ENCODE assay signal across 8 cellular contexts in genomic region chr7:66590302-66591057, GRCh38. TPM values are rescaled to one million over a fixed set of nuclear protein-coding genes. Genes with fewer than 3 reads are reported as not detected.
DNase-seq lines count a peak whose midpoint lies in the region; ATAC-seq, FAIRE-seq and TF ChIP-seq lines count a peak whose summit lies in the region.
"Not testable (repeated sequence)": the region's sequence is repeated elsewhere in the genome, so short reads cannot be mapped to it uniquely, and the experiment has no call there.

No MANE protein-coding gene starts in this region.

- not testable (repeated sequence) for TF ChIP-seq CTCF in A549 (IDR thresholded peaks at IDR 0.05); Loucy (conservative IDR thresholded peaks at IDR 0.05; ENCODE audit: low read length); WERI-Rb-1 (IDR thresholded peaks at IDR 0.05; ENCODE audit: low read depth, low read length); gastrocnemius medialis (IDR thresholded peaks at IDR 0.05 in 4 of 5, conservative IDR thresholded peaks at IDR 0.05 in 1 of 5)

- FAIRE-seq in A549 (lab: Jason Lieb, UNC): not testable (repeated sequence)

- not testable (repeated sequence) for H3K9me2 ChIP-seq in Loucy (replicated peaks; ENCODE audit: low read depth, low read length)

- in situ Hi-C loops in gastrocnemius medialis (cut with MboI; ENCODE audit: low sequenced_read_pairs in 4 of 4): loop anchor here in 1 of 4 donors (5.0 kb wide), 1 partner anchor 37 kb away; the partner anchor contains the start of gene KCTD7

- 64% methylated on average over 11 of the region's 11 CpGs for WGBS in A549 (ENCODE audit: missing lambda C conversion rate)

- not testable (repeated sequence) for H2AFZ ChIP-seq in Loucy (ENCODE audit: low read length)

- not testable (repeated sequence) for H3K9me3 ChIP-seq in A549; ES-I3 (ENCODE audit: control insufficient read depth, insufficient read depth, low read length); Loucy (ENCODE audit: insufficient read depth, low read depth, low read length); WERI-Rb-1 (ENCODE audit: severe bottlenecking); gastrocnemius medialis

- peak in 1 of 2 experiments; percentile 12; a peak in 2 of 6 replicates for ATAC-seq in A549
- ATAC-seq in memory B cell (ENCODE audit: low read depth); gastrocnemius medialis: not testable (repeated sequence)

- CTCF ChIA-PET in A549 (lab: Yijun Ruan, JAX): interaction anchor here (0.8 to 1.5 kb wide), 2 partner anchors 17 to 32 kb away, joined by 3 read pairs; no protein-coding TSS in a partner anchor

- DNase-seq in A549 (ENCODE audit: low read depth in 1 of 2, low spot score in 1 of 2) (peak; percentile 16 to 20), astrocyte of the hippocampus (ENCODE audit: low read depth, low spot score) (peak; percentile 39), fibroblast of gingiva (ENCODE audit: low read depth) (peak; percentile 13)
- not testable (repeated sequence) for DNase-seq in WERI-Rb-1; memory B cell (ENCODE audit: low spot score in 2 of 2); gastrocnemius medialis

- H3K27me3 Mint-ChIP-seq in memory B cell: not testable (repeated sequence)

- TF ChIP-seq EP300 in A549 (IDR thresholded peaks at IDR 0.05): not testable (repeated sequence)

- intact Hi-C loops in gastrocnemius medialis (cut with DNase I; ENCODE audit: low total_unique reads): loop anchor here (1.0 kb wide), 1 partner anchor 35 kb away; no protein-coding TSS in a partner anchor

- peaks cover 16% of the 10 kb centered on the region for H3K4me1 ChIP-seq in A549
- not testable (repeated sequence) for H3K4me1 ChIP-seq in ES-I3 (ENCODE audit: insufficient read depth, low read length)
- peaks cover 38% of the 10 kb centered on the region for H3K4me1 ChIP-seq in Loucy (ENCODE audit: insufficient read depth, low read length, poor library complexity, severe bottlenecking)
- peaks cover 33 to 34% of the 10 kb centered on the region in 2 donors for H3K4me1 ChIP-seq in gastrocnemius medialis

- peaks cover 51% of the 10 kb centered on the region for H4K20me1 ChIP-seq in Loucy (ENCODE audit: insufficient read depth, low read length, poor library complexity, severe bottlenecking)

- peak overlapping the region; percentile 91; the same call in 1 of the 2 replicates for H3K9ac ChIP-seq in ES-I3 (ENCODE audit: low read depth, low read length)
- H3K9ac ChIP-seq in Loucy (ENCODE audit: low read depth, low read length, poor library complexity, severe bottlenecking): peak overlapping the region; percentile 93

- H3K27ac Mint-ChIP-seq in memory B cell: peak overlapping the region; percentile 96

- H3K36me3 ChIP-seq in ES-I3 (ENCODE audit: insufficient read depth, low read length); Loucy (ENCODE audit: insufficient read depth, low read length); WERI-Rb-1; gastrocnemius medialis: not testable (repeated sequence)

- H3K4me2 ChIP-seq in A549 (peak overlapping the region; percentile 84), Loucy (ENCODE audit: low read depth, low read length, poor library complexity, severe bottlenecking) (peak overlapping the region; percentile 78)

- H3K79me2 ChIP-seq in Loucy (ENCODE audit: insufficient read depth, low read length): peaks cover 74% of the 10 kb centered on the region

- TF ChIP-seq POLR2A in A549 (IDR thresholded peaks at IDR 0.05; ENCODE audit: low read length); gastrocnemius medialis (IDR thresholded peaks at IDR 0.05): not testable (repeated sequence)

- H3K9me3 Mint-ChIP-seq in memory B cell: not testable (repeated sequence)

- peaks cover 43% of the 10 kb centered on the region for H3K4me1 Mint-ChIP-seq in memory B cell

- not testable (repeated sequence) for TF ChIP-seq RAD21 in A549 (conservative IDR thresholded peaks at IDR 0.05 in 1 of 2, IDR thresholded peaks at IDR 0.05 in 1 of 2)

- peak overlapping the region; percentile 60 for H3K4me3 Mint-ChIP-seq in memory B cell

- not testable (repeated sequence) for H3F3A ChIP-seq in Loucy (ENCODE audit: low read depth)

- POLR2A ChIA-PET in A549 (lab: Yijun Ruan, JAX): not testable (repeated sequence)

- peak overlapping the region in 1 of 2 experiments; percentile 93; a peak in 4 of 6 replicates for H3K27ac ChIP-seq in A549
- H3K27ac ChIP-seq in WERI-Rb-1: not testable (repeated sequence)
- H3K27ac ChIP-seq in gastrocnemius medialis: peak overlapping the region; percentile 95 to 98 (median 96)

- not testable (repeated sequence) for H3K36me3 Mint-ChIP-seq in memory B cell

- H3K27me3 ChIP-seq in Loucy (ENCODE audit: insufficient read depth, low read length, poor library complexity, severe bottlenecking); WERI-Rb-1 (ENCODE audit: insufficient read depth, low read depth, severe bottlenecking); gastrocnemius medialis: not testable (repeated sequence)

- H3K4me3 ChIP-seq in A549 (peak overlapping the region; percentile 98), Loucy (ENCODE audit: low read length, poor library complexity, severe bottlenecking) (peak overlapping the region; percentile 95), WERI-Rb-1 (ENCODE audit: low read depth, low read length) (peak overlapping the region; percentile 97; the same call in 1 of the 2 replicates), gastrocnemius medialis (peak overlapping the region; percentile 70 to 94 (median 88))

RNA-seq across cellular contexts. Expression of gene KCTD7, which starts 38.2 kb away (rescaled TPM):
- polyA plus RNA-seq in A549 (2011; rRNA removed) (10.3 and 11.7 TPM in 2 replicates), A549 (2017; fragmentation: RNase III; extraction: RNeasy Plus Mini Kit Qiagen cat#74134 plus additional on column Dnase treatment) (7.4 to 9.7 TPM (median 8.1 TPM) in 3 replicates)
- 8.3 and 9.9 TPM in 2 replicates for polyA plus RNA-seq in A549 (2012; cell fraction: cytosol; rRNA removed)
- 16.1 and 16.9 TPM in 2 replicates for polyA plus RNA-seq in A549 (2012; cell fraction: nucleus; rRNA removed)
- 14.8 and 17.3 TPM in 2 replicates for polyA minus RNA-seq in A549 (2011; rRNA and poly(A)+ RNA removed)
- total RNA-seq in gastrocnemius medialis: 1 to 10 TPM; 3.0 to 6.0 (median 5.5) TPM
